8 cellular contexts compared by ENCODE assay signal in genomic region chr2:214481204-214481603, GRCh38.
A peak's percentile ranks its signal among the peaks of the same experiment; 100 is the strongest.
DNase-seq lines count a peak whose midpoint lies in the region; FAIRE-seq and TF ChIP-seq lines count a peak whose summit lies in the region.

No MANE protein-coding gene starts in this region.

- DNase-seq in EL = peak; percentile 9
- peak; percentile 75 for DNase-seq in NCI-H345 (lab: John Stamatoyannopoulos, UW)
- DNase-seq in epithelial cell of proximal tubule (ENCODE audit: low read depth) = peak; percentile 13
- DNase-seq in non-pigmented ciliary epithelial cell (ENCODE audit: low read depth) = peak; percentile 26
- no peak for DNase-seq in NCI-H1048 (lab: John Stamatoyannopoulos, UW)
- DNase-seq in NAMALWA (ENCODE audit: low spot score) = no peak
- DNase-seq in RCC 7860 (ENCODE audit: low spot score) = no peak
- no peak for DNase-seq in NOMO-1 treated with DMSO at 0.1 percent for 48 hours (lab: John Stamatoyannopoulos, UW; ENCODE audit: unreplicated experiment)

- no peak overlapping the region for H3K4me3 ChIP-seq in epithelial cell of proximal tubule (ENCODE audit: low read depth, low read length)

- no peak for TF ChIP-seq CTCF in epithelial cell of proximal tubule (conservative IDR thresholded peaks at IDR 0.05; ENCODE audit: low read depth, low read length)

- no peak for FAIRE-seq in RCC 7860 (lab: Jason Lieb, UNC)

Comparison
In these comparisons a context has a peak if more than half of its experiments do, and no peak if none do; other contexts are left out.
1. DNase-seq: peak in EL (single experiment), NCI-H345 (single experiment), epithelial cell of proximal tubule (single experiment) and non-pigmented ciliary epithelial cell (single experiment); none in NCI-H1048 (single experiment), NAMALWA (single experiment), RCC 7860 (single experiment) and NOMO-1 treated with DMSO at 0.1 percent for 48 hours (single experiment).